In the genomic region with DNA sequence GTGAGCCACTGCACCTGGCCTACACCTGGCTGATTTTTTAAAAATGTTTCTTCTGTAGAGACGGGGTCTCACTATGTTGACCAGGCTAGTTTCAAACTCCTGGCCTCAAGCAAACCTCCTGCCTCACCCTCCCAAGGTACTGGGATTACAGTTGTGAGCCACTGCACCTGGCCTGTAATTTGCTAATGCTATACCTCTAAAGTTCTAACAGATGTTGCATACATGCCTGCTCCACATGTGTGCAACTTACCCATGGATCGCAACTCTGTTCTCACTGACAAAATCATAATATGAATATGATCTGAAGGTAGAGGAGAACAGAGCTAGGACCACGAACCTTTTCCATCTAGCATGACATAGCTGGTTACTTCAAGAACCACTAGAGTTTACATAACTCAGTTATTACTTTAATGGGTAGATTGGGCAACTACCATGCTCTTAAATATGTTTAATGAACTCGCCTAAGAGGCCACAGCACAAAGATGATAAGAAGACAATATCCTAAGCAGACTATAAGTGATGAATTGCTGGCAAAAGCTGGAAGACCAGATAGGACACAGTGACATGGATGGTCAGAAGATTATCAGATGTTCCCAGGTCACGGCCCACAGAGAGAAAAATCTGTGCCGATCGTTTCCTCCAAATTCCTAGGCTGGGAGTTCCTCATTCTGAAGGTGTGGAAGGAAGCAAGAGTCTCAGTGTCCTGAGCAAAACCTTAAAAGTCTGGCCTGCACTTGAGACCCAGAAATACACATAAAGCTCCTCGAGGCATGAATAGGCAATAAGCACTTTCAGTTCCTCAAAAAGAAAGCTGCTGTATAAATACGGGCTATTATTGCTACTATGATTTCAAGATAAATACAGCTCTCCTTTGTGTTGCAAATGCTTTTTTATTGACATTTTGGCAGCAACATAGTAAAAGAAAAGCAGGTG, we compare ENCODE assay signal across 1 cellular context.
TF ChIP-seq lines count a peak whose summit lies in the region.

No MANE protein-coding gene starts in this region.

TF ChIP-seq in IMR-90, 13 proteins besides CTCF, POLR2A, EP300 and RAD21:
- TF ChIP-seq, protein P1, sequence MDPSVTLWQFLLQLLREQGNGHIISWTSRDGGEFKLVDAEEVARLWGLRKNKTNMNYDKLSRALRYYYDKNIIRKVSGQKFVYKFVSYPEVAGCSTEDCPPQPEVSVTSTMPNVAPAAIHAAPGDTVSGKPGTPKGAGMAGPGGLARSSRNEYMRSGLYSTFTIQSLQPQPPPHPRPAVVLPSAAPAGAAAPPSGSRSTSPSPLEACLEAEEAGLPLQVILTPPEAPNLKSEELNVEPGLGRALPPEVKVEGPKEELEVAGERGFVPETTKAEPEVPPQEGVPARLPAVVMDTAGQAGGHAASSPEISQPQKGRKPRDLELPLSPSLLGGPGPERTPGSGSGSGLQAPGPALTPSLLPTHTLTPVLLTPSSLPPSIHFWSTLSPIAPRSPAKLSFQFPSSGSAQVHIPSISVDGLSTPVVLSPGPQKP (IDR thresholded peaks at IDR 0.05; ENCODE audit: borderline replicate concordance, low read depth, low read length), result no peak
- no peak for TF ChIP-seq MXI1 (IDR thresholded peaks at IDR 0.05; ENCODE audit: borderline replicate concordance, low read depth, low read length)
- no peak for TF ChIP-seq SMC3 (IDR thresholded peaks at IDR 0.05; ENCODE audit: low read depth, low read length)
- no peak for TF ChIP-seq BHLHE40 (IDR thresholded peaks at IDR 0.05; ENCODE audit: low read depth, low read length)
- TF ChIP-seq, protein P2, sequence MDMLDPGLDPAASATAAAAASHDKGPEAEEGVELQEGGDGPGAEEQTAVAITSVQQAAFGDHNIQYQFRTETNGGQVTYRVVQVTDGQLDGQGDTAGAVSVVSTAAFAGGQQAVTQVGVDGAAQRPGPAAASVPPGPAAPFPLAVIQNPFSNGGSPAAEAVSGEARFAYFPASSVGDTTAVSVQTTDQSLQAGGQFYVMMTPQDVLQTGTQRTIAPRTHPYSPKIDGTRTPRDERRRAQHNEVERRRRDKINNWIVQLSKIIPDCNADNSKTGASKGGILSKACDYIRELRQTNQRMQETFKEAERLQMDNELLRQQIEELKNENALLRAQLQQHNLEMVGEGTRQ (IDR thresholded peaks at IDR 0.05; ENCODE audit: low read depth, low read length), result no peak
- no peak for TF ChIP-seq RCOR1 (IDR thresholded peaks at IDR 0.05; ENCODE audit: insufficient replicate concordance, low read length)
- no peak for TF ChIP-seq CHD1 (IDR thresholded peaks at IDR 0.05; ENCODE audit: low read depth, low read length)
- no peak for TF ChIP-seq MAFK (IDR thresholded peaks at IDR 0.05; ENCODE audit: low read depth, low read length)
- no peak for TF ChIP-seq MAZ (IDR thresholded peaks at IDR 0.05; ENCODE audit: borderline replicate concordance, low read depth, low read length)
- TF ChIP-seq FOS (IDR thresholded peaks at IDR 0.05; ENCODE audit: low read depth, low read length), result no peak
- no peak for TF ChIP-seq NFE2L2 (IDR thresholded peaks at IDR 0.05; ENCODE audit: low read depth, low read length)
- TF ChIP-seq CEBPB (IDR thresholded peaks at IDR 0.05; ENCODE audit: low read depth, low read length), result no peak
- TF ChIP-seq RFX5 (IDR thresholded peaks at IDR 0.05; ENCODE audit: low read depth, low read length), result no peak
